ENCODE assay signal across 21 cellular contexts in the genomic region with DNA sequence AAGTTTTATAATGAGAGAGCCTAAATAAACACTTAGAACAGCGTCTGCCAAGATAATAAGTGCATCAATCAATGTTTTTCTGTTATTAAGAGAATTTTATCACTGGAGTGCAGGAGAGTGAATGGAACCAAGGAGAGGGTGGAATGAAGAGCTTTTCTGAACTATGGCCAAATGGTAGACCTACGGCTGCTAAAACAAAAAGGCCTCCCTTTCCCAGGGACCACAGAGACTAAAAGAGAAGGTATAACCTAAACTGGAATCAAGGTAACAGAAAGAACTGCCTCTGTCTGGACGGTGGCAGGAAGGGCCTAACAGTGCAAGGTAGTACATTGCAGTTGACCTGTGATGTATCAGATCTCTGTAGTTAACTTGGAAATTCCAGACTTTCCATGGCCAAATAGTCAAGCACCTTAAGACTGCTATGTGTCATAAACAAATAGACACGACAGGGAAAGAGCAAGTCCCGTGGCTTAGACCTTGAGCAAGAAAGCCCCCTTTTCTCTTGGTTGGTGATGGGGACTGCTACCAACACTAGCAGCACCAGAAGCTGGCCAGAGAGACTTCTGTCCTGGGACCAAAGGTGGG.
"Had no signal": no experiment of that assay in that cellular context is flagged by ENCODE, and none has a peak within 500 bp of the region (broad histone marks: within the 10 kb centered on the region; RNA-seq: fewer than 3 reads in every experiment).

No MANE protein-coding gene starts in this region.

- H3K4me3 ChIP-seq: MG63 had no signal

- FAIRE-seq: HTR-8/SVneo had no signal

- H3K27ac ChIP-seq: HL-60, RWPE1 had no signal

- H3K9me3 ChIP-seq: MG63, SK-N-SH had no signal

- H3K9ac ChIP-seq: SK-N-SH had no signal

- H3K27me3 ChIP-seq: MG63 had no signal

- ATAC-seq: Panc1 had no signal

- H3K9me2 ChIP-seq: SK-N-SH had no signal

- DNase-seq: Karpas-422, KG1, MG63, NCI-H1092, NCI-H1436, NCI-H187, NCI-H2029, NCI-H2081 treated with DMSO at 0.1 percent for 48 hours, NCI-H2171, NCI-H226, NCI-H446, NCI-H510A, NCI-H524 treated with DMSO at 0.1 percent for 48 hours, NCI-H69, NCI-H774, SHP77, SK-N-SH had no signal

- H3K4me2 ChIP-seq: SK-N-SH had no signal
